In the genomic region with DNA sequence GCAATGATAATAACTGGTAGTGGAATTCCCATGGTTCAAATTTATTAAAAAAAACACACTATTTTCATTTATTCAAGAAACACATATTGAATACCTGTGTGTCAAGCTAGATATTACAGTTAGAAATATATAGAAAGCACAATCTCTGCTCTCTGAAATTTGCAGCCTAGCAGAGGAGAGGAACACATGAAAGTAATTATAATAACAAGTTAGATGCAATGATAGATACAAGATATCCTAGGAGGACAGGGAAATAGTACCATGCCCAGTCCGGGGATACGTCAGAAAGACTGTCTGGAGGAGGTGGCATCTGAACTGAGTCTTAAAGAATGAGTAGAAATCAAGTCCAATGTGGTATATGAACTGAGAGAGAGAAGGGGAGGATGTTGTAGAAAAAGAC, we compare ENCODE assay signal across 10 cellular contexts.
"Had no signal": no experiment of that assay in that cellular context is flagged by ENCODE, and none has a peak within 500 bp of the region (broad histone marks: within the 10 kb centered on the region; RNA-seq: fewer than 3 reads in every experiment).

No MANE protein-coding gene starts in this region.

- H3K4me3 ChIP-seq: GM23248, HAP-1 had no signal

- H3K4me3 Mint-ChIP-seq: HFFc6, IgD-negative memory B cell had no signal

- DNase-seq: GM23248, GOT3, H7, HFFc6, KBM-7 had no signal

- H2AFZ ChIP-seq: GM23248 had no signal

- ATAC-seq: HCT116, HepG2 had no signal

- H3K9ac ChIP-seq: GM23248, KMS-11 had no signal

- H3K9me3 ChIP-seq: HAP-1 had no signal

- H3K36me3 ChIP-seq: HAP-1 had no signal

- H3K4me2 ChIP-seq: KMS-11 had no signal

- H3K36me3 Mint-ChIP-seq: IgD-negative memory B cell had no signal

- H3K4me1 Mint-ChIP-seq: IgD-negative memory B cell had no signal

- H3K27ac ChIP-seq: GM23248, KMS-11 had no signal

- H3K27ac Mint-ChIP-seq: HFFc6, IgD-negative memory B cell had no signal
